ENCODE assay signal across 1 cellular context in genomic region chr1:158400901-158401300, GRCh38.
TF ChIP-seq lines count a peak whose summit lies in the region.

No MANE protein-coding gene starts in this region.

TF ChIP-seq in H1, 55 proteins besides CTCF, POLR2A, EP300 and RAD21 (continued from another document):
- no peak for TF ChIP-seq CBX8 (IDR thresholded peaks at IDR 0.05; ENCODE audit: borderline replicate concordance, low read depth, low read length)
- TF ChIP-seq ASH2L (IDR thresholded peaks at IDR 0.05; ENCODE audit: low read length) = no peak
- TF ChIP-seq FOSL1 (IDR thresholded peaks at IDR 0.05; ENCODE audit: insufficient read depth, low read depth, low read length) = no peak
